Comparison of ENCODE assay signal across 1 cellular context in the genomic region with DNA sequence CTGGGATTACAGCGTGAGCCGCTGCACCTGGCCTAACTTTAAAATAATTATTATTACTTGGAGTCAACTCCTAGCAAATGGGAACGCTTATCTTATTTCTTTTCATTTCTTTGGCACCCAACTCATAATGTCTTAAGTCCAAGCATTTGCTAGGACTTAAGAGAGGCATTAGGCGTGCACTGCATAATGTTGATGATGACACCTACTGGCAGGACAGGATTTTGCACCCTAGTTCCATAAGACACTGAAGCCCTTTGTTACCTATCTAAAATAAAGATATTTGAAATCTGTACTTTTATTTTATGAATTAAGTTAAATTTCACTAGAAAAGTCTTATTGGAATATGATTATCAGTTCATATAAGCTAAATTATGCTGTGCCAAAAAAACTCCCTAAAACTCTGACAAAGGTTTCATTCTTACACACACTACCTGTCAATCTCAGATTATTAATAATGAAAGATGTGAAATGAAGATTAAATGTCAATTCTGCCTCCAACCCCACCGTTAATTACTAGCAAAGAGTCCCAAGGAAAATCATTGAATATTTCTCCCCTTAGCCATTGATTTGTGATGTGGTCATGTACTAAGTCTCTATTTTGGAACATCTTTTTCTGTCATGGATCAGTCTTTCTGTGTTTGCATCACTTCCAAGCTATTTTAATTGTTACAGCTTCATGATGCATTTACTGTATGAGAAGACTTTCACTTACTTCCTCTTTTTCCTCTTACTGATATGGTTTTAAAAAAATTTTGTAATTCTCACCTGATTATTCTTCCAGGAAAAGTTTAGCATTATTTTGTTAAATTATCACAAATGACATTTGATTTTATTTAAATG.
TF ChIP-seq lines count a peak whose summit lies in the region.

No MANE protein-coding gene starts in this region.

TF ChIP-seq in GM23338, 12 proteins besides CTCF, POLR2A, EP300 and RAD21 (continued from another document):
- no peak for TF ChIP-seq ZNF462 (CRISPR knock-in tag; IDR thresholded peaks at IDR 0.05)
- TF ChIP-seq CREB1 (CRISPR knock-in tag; IDR thresholded peaks at IDR 0.05; ENCODE audit: low read depth): no peak
- no peak for TF ChIP-seq EZH2phosphoT487 (IDR thresholded peaks at IDR 0.05; ENCODE audit: unreplicated experiment)
- no peak for TF ChIP-seq EZH2 (IDR thresholded peaks at IDR 0.05; ENCODE audit: low read depth, unreplicated experiment)
